Comparison of ENCODE assay signal across 8 cellular contexts in genomic region chr11:118002541-118003019, GRCh38. TPM values are rescaled to one million over a fixed set of nuclear protein-coding genes. Genes with fewer than 3 reads are reported as not detected.
DNase-seq lines count a peak whose midpoint lies in the region; ATAC-seq lines count a peak whose summit lies in the region.

No MANE protein-coding gene starts in this region.

- peaks cover 9% of the 10 kb centered on the region for H3K9me3 Mint-ChIP-seq in stimulated activated naive CD8-positive, alpha-beta T cell treated with anti-CD3 and anti-CD28 coated beads, Interleukin-15, Interleukin-2, amounts not matched to agents 100 ng/mL and 50 ng/mL, for 24 hours

- peak overlapping the region; percentile 98 for H3K27ac Mint-ChIP-seq in stimulated activated naive CD8-positive, alpha-beta T cell treated with anti-CD3 and anti-CD28 coated beads, Interleukin-15, Interleukin-2, amounts not matched to agents 100 ng/mL and 50 ng/mL, for 24 hours

- peak overlapping the region; percentile 70 for H3K4me3 Mint-ChIP-seq in stimulated activated naive CD8-positive, alpha-beta T cell treated with anti-CD3 and anti-CD28 coated beads, Interleukin-15, Interleukin-2, amounts not matched to agents 100 ng/mL and 50 ng/mL, for 24 hours

- no peak for ATAC-seq in GM21390 (IDR thresholded peaks at IDR 0.05; ENCODE audit: unreplicated experiment)
- no peak for ATAC-seq in HG02884 (IDR thresholded peaks at IDR 0.05; ENCODE audit: unreplicated experiment)

- no peaks in the 10 kb centered on the region for H3K27me3 Mint-ChIP-seq in stimulated activated naive CD8-positive, alpha-beta T cell treated with anti-CD3 and anti-CD28 coated beads, Interleukin-15, Interleukin-2, amounts not matched to agents 100 ng/mL and 50 ng/mL, for 24 hours

- peaks cover 33% of the 10 kb centered on the region for H3K36me3 Mint-ChIP-seq in stimulated activated naive CD8-positive, alpha-beta T cell treated with anti-CD3 and anti-CD28 coated beads, Interleukin-15, Interleukin-2, amounts not matched to agents 100 ng/mL and 50 ng/mL, for 24 hours (ENCODE audit: low read depth)

- peaks cover 100% of the 10 kb centered on the region for H3K4me1 Mint-ChIP-seq in stimulated activated naive CD8-positive, alpha-beta T cell treated with anti-CD3 and anti-CD28 coated beads, Interleukin-15, Interleukin-2, amounts not matched to agents 100 ng/mL and 50 ng/mL, for 24 hours (ENCODE audit: low read depth)

- DNase-seq in NCI-H524 (lab: John Stamatoyannopoulos, UW) (peak; percentile 40 to 68), NCI-H524 treated with DMSO at 0.1 percent for 48 hours (lab: John Stamatoyannopoulos, UW) (no peak), mesenteric fat pad (ENCODE audit: low spot score) (peak; percentile 67), NCI-H1417 (lab: John Stamatoyannopoulos, UW) (no peak)
- peak; percentile 33 for DNase-seq in activated T-helper 9 cell treated with anti-CD3 and anti-CD28 coated beads, Interleukin-2, amount 50 U/mL, for 16 hours (ENCODE audit: low read depth)

RNA-seq across cellular contexts. Expression of gene IL10RA, which starts 16.4 kb away (rescaled TPM):
- total RNA-seq in mesenteric fat pad: 32.1 TPM

Comparison
In these comparisons a context has a peak if more than half of its experiments do, and no peak if none do; other contexts are left out.
1. DNase-seq: peak in NCI-H524 (2 of 2), activated T-helper 9 cell treated with anti-CD3 and anti-CD28 coated beads, Interleukin-2, amount 50 U/mL, for 16 hours (single experiment) and mesenteric fat pad (single experiment); none in NCI-H524 treated with DMSO at 0.1 percent for 48 hours (single experiment) and NCI-H1417 (0 of 3).